Comparison of ENCODE assay signal across 8 cellular contexts in genomic region chrX:71618303-71618721, GRCh38. TPM values are rescaled to one million over a fixed set of nuclear protein-coding genes. Genes with fewer than 3 reads are reported as not detected.
DNase-seq lines count a peak whose midpoint lies in the region; ATAC-seq and TF ChIP-seq lines count a peak whose summit lies in the region.

Gene CXCR3 (minus strand): TSS chrX:71618511. CDS start chrX:71618449, 62 bp downstream.

- peak; percentile 41 for ATAC-seq in HG03342 (IDR thresholded peaks at IDR 0.05; ENCODE audit: unreplicated experiment)

- H3K4me1 ChIP-seq in colonic mucosa = peaks cover 4% of the 10 kb centered on the region

- no peaks in the 10 kb centered on the region for H3K36me3 ChIP-seq in colonic mucosa

- H3K27ac ChIP-seq in colonic mucosa = peak within 1 kb of the TSS; percentile 73

- H3K4me3 ChIP-seq in colonic mucosa = peak within 1 kb of the TSS; percentile 3

- H3K9me3 ChIP-seq in colonic mucosa = no peaks in the 10 kb centered on the region

- intact Hi-C loops in colonic mucosa (cut with DNase I) = loop anchor here (5.0 kb wide), 1 partner anchor 34 kb away; no protein-coding TSS in a partner anchor

- DNase-seq in GM19238 (ENCODE audit: insufficient read length, low spot score) (peak; percentile 48), colonic mucosa (no peak), DMS53 (lab: John Stamatoyannopoulos, UW) (no peak), GM03348 (ENCODE audit: low spot score) (no peak), NCI-H1092 (lab: John Stamatoyannopoulos, UW) (no peak)
- peak in 3 of 4 experiments; percentile 1 to 26 (median 7) for DNase-seq in activated CD4-positive, CD25-positive, alpha-beta regulatory T cell (lab: John Stamatoyannopoulos, UW)
- peak; percentile 61 to 72 for DNase-seq in stimulated activated CD8-positive, alpha-beta memory T cell treated with anti-CD3 and anti-CD28 coated beads, Interleukin-2, amount 100 ng/mL, for 48 hours (ENCODE audit: low read depth in 2 of 2)

- no peak for TF ChIP-seq CTCF in colonic mucosa (IDR thresholded peaks at IDR 0.05)

- peak within 1 kb of the TSS; percentile 30 to 74 for H3K9ac ChIP-seq in colonic mucosa (ENCODE audit: low read depth in 2 of 2, low read length in 2 of 2)

- H3K27me3 ChIP-seq in colonic mucosa = no peaks in the 10 kb centered on the region

RNA-seq across cellular contexts. Expression of gene CXCR3, which starts in this region (rescaled TPM):
- total RNA-seq in colonic mucosa = 1 to 10 TPM; 2.1 to 3.9 TPM

Comparison
In these comparisons a context has a peak if more than half of its experiments do, and no peak if none do; other contexts are left out.
1. DNase-seq: peak in GM19238 (single experiment), activated CD4-positive, CD25-positive, alpha-beta regulatory T cell (3 of 4) and stimulated activated CD8-positive, alpha-beta memory T cell treated with anti-CD3 and anti-CD28 coated beads, Interleukin-2, amount 100 ng/mL, for 48 hours (2 of 2); none in colonic mucosa (single experiment), DMS53 (single experiment), GM03348 (single experiment) and NCI-H1092 (single experiment).